7 cellular contexts compared by ENCODE assay signal in genomic region chr17:28327031-28327607, GRCh38. TPM values are rescaled to one million over a fixed set of nuclear protein-coding genes. Genes with fewer than 3 reads are reported as not detected.
A peak's percentile ranks its signal among the peaks of the same experiment; 100 is the strongest.
DNase-seq lines count a peak whose midpoint lies in the region; ATAC-seq and TF ChIP-seq lines count a peak whose summit lies in the region.
"Had no signal": no experiment of that assay in that cellular context is flagged by ENCODE, and none has a peak within 500 bp of the region (broad histone marks: within the 10 kb centered on the region; RNA-seq: fewer than 3 reads in every experiment).

No MANE protein-coding gene starts in this region.

- CTCF ChIA-PET in RWPE1 (lab: Yijun Ruan, JAX): interaction anchor here (0.6 kb wide), 1 partner anchor 58 kb away, joined by 3 read pairs; no protein-coding TSS in a partner anchor

- ATAC-seq in GM18498 (IDR thresholded peaks at IDR 0.05; ENCODE audit: unreplicated experiment) (peak; percentile 73), HG02623 (IDR thresholded peaks at IDR 0.05; ENCODE audit: unreplicated experiment) (no peak)

- DNase-seq in RWPE1 (ENCODE audit: low spot score): no peak
- DNase-seq in SK-N-DZ (ENCODE audit: low spot score): no peak
- DNase-seq: activated CD4-positive, alpha-beta T cell treated with anti-CD3 and anti-CD28 coated beads, Interleukin-2, amount 50 U/mL, for 1 hour; tibial artery had no signal

- no peak for TF ChIP-seq CTCF in RWPE1 (conservative IDR thresholded peaks at IDR 0.05; ENCODE audit: low read depth)

- POLR2A ChIA-PET in RWPE1 (lab: Yijun Ruan, JAX; ENCODE audit: low non-redundant PET): no interaction called here

- peak overlapping the region; percentile 4; the same call in 1 of the 2 replicates for H3K27ac ChIP-seq in RWPE1
- H3K27ac ChIP-seq: neutrophil, tibial artery had no signal

RNA-seq across cellular contexts. Expression of gene TMEM97, which starts 8.1 kb away (rescaled TPM):
- 202 and 215 TPM in 2 replicates for polyA plus RNA-seq in SK-N-DZ (2014; cell fraction: cytosol; rRNA removed)
- 56.4 and 67.0 TPM in 2 replicates for polyA plus RNA-seq in SK-N-DZ (2014; cell fraction: nucleus; rRNA removed)

RNA-seq across cellular contexts. Expression of gene IFT20, which starts 8.2 kb away (rescaled TPM):
- 78.1 and 81.4 TPM in 2 replicates for polyA plus RNA-seq in SK-N-DZ (2014; cell fraction: cytosol; rRNA removed)
- 145 and 146 TPM in 2 replicates for polyA plus RNA-seq in SK-N-DZ (2014; cell fraction: nucleus; rRNA removed)

RNA-seq across cellular contexts. Expression of gene TNFAIP1, which starts 8.4 kb away (rescaled TPM):
- polyA plus RNA-seq in SK-N-DZ (2014; cell fraction: cytosol; rRNA removed): 17.8 and 30.3 TPM in 2 replicates
- 17.7 and 29.3 TPM in 2 replicates for polyA plus RNA-seq in SK-N-DZ (2014; cell fraction: nucleus; rRNA removed)

RNA-seq across cellular contexts. Expression of gene POLDIP2, which starts 30.2 kb away (rescaled TPM):
- polyA plus RNA-seq in SK-N-DZ (2014; cell fraction: cytosol; rRNA removed): 139 and 142 TPM in 2 replicates
- polyA plus RNA-seq in SK-N-DZ (2014; cell fraction: nucleus; rRNA removed): 96.3 and 97.9 TPM in 2 replicates

RNA-seq across cellular contexts. Expression of gene SEBOX, which starts 37.9 kb away (rescaled TPM):
- polyA plus RNA-seq in SK-N-DZ (2014; cell fraction: cytosol; rRNA removed): not detected in 2 replicates
- not detected in 2 replicates for polyA plus RNA-seq in SK-N-DZ (2014; cell fraction: nucleus; rRNA removed)
